1 cellular context compared by ENCODE assay signal in genomic region chr16:81738831-81739496, GRCh38.
A peak's percentile ranks its signal among the peaks of the same experiment; 100 is the strongest.
TF ChIP-seq lines count a peak whose summit lies in the region.

No MANE protein-coding gene starts in this region.

TF ChIP-seq in K562, 482 proteins besides CTCF, POLR2A, EP300 and RAD21 (continued from another document and continues in another):
- no peak for TF ChIP-seq MLLT1 (IDR thresholded peaks at IDR 0.05)
- TF ChIP-seq ZNF354B (CRISPR knock-in tag; IDR thresholded peaks at IDR 0.05): no peak
- TF ChIP-seq MAZ (CRISPR knock-in tag; conservative IDR thresholded peaks at IDR 0.05 in 1 of 2, IDR thresholded peaks at IDR 0.05 in 1 of 2): peak; percentile 28 to 51; a peak in 1 of 4 replicates
- no peak for TF ChIP-seq TFE3 (CRISPR knock-in tag; IDR thresholded peaks at IDR 0.05)
- TF ChIP-seq CTBP1 (IDR thresholded peaks at IDR 0.05; ENCODE audit: borderline replicate concordance): peak; percentile 68; the same call in 1 of the 2 replicates
- no peak for TF ChIP-seq GABPA (tag; conservative IDR thresholded peaks at IDR 0.05; ENCODE audit: low read depth)
- no peak for TF ChIP-seq ZNF140 (CRISPR knock-in tag; IDR thresholded peaks at IDR 0.05)
- no peak for TF ChIP-seq CAMTA2 (CRISPR knock-in tag; conservative IDR thresholded peaks at IDR 0.05)
- TF ChIP-seq ZNF436 (CRISPR knock-in tag; IDR thresholded peaks at IDR 0.05): no peak
- TF ChIP-seq MYNN (IDR thresholded peaks at IDR 0.05): peak; percentile 70; the same call in 1 of the 2 replicates
- no peak for TF ChIP-seq MYNN (CRISPR knock-in tag; IDR thresholded peaks at IDR 0.05)
- TF ChIP-seq ZNF274 (IDR thresholded peaks at IDR 0.05; ENCODE audit: borderline replicate concordance, low read depth, low read length): no peak
- no peak for TF ChIP-seq STAT6 (CRISPR knock-in tag; IDR thresholded peaks at IDR 0.05)
- no peak for TF ChIP-seq TSHZ1 (CRISPR knock-in tag; IDR thresholded peaks at IDR 0.05)
- TF ChIP-seq RFX5 (IDR thresholded peaks at IDR 0.05; ENCODE audit: low read depth, low read length): no peak
- no peak for TF ChIP-seq MBD2 (IDR thresholded peaks at IDR 0.05; ENCODE audit: borderline replicate concordance, low read depth)
- no peak for TF ChIP-seq KLF16 (IDR thresholded peaks at IDR 0.05)
- no peak for TF ChIP-seq RHOXF2B (CRISPR knock-in tag; conservative IDR thresholded peaks at IDR 0.05)
- no peak for TF ChIP-seq PTTG1 (tag; IDR thresholded peaks at IDR 0.05; ENCODE audit: low read depth)
- TF ChIP-seq BCLAF1 (IDR thresholded peaks at IDR 0.05; ENCODE audit: borderline replicate concordance in 1 of 2, control insufficient read depth in 1 of 2, low read depth in 2 of 2, low read length in 1 of 2): no peak
- TF ChIP-seq DDX20 (tag; IDR thresholded peaks at IDR 0.05; ENCODE audit: low read depth): no peak
- TF ChIP-seq ZC3H11A (IDR thresholded peaks at IDR 0.05; ENCODE audit: low read depth, low read length): no peak
- no peak for TF ChIP-seq NFRKB (IDR thresholded peaks at IDR 0.05; ENCODE audit: low read depth)
- no peak for TF ChIP-seq RFX1 (IDR thresholded peaks at IDR 0.05)
- TF ChIP-seq RBM39 (optimal IDR thresholded peaks at IDR 0.05; ENCODE audit: low read depth, low read length): no peak
- TF ChIP-seq PRPF4 (IDR thresholded peaks at IDR 0.05; ENCODE audit: insufficient read depth, low read depth, low read length, poor library complexity, severe bottlenecking): no peak
- TF ChIP-seq TCF15 (CRISPR knock-in tag; IDR thresholded peaks at IDR 0.05): no peak
- no peak for TF ChIP-seq MXD1 (CRISPR knock-in tag; IDR thresholded peaks at IDR 0.05; ENCODE audit: borderline replicate concordance, poor library complexity, severe bottlenecking)
- TF ChIP-seq ZNF561 (CRISPR knock-in tag; conservative IDR thresholded peaks at IDR 0.05): no peak
- no peak for TF ChIP-seq MED1 (CRISPR knock-in tag; IDR thresholded peaks at IDR 0.05; ENCODE audit: borderline replicate concordance)
- no peak for TF ChIP-seq POLR2H (tag; IDR thresholded peaks at IDR 0.05; ENCODE audit: low read depth)
- TF ChIP-seq TAL1 (IDR thresholded peaks at IDR 0.05): no peak
- no peak for TF ChIP-seq ZNF133 (CRISPR knock-in tag; IDR thresholded peaks at IDR 0.05)
- TF ChIP-seq CBFB (CRISPR knock-in tag; IDR thresholded peaks at IDR 0.05): no peak
- no peak for TF ChIP-seq CBFA2T2 (conservative IDR thresholded peaks at IDR 0.05)
- TF ChIP-seq ZNF77 (CRISPR knock-in tag; IDR thresholded peaks at IDR 0.05): no peak
- no peak for TF ChIP-seq PKNOX1 (IDR thresholded peaks at IDR 0.05)
- TF ChIP-seq THRAP3 (IDR thresholded peaks at IDR 0.05; ENCODE audit: borderline replicate concordance): no peak
- no peak for TF ChIP-seq SMARCA5 (IDR thresholded peaks at IDR 0.05)
- no peak for TF ChIP-seq TSC22D4 (tag; IDR thresholded peaks at IDR 0.05)
- no peak for TF ChIP-seq JUND (IDR thresholded peaks at IDR 0.05; ENCODE audit: borderline replicate concordance, low read depth, low read length)
- no peak for TF ChIP-seq JUND (tag; IDR thresholded peaks at IDR 0.05; ENCODE audit: borderline replicate concordance, low read depth, low read length)
- TF ChIP-seq PPARD (CRISPR knock-in tag; IDR thresholded peaks at IDR 0.05): no peak
- no peak for TF ChIP-seq MBD1 (CRISPR knock-in tag; IDR thresholded peaks at IDR 0.05)
- TF ChIP-seq CREM (IDR thresholded peaks at IDR 0.05; ENCODE audit: low read depth): 0 out of 2 replicates have a peak, but pooled peaks have one; percentile 31
- TF ChIP-seq VEZF1 (CRISPR knock-in tag; IDR thresholded peaks at IDR 0.05): peak; percentile 63
- no peak for TF ChIP-seq CREB5 (CRISPR knock-in tag; IDR thresholded peaks at IDR 0.05)
